Comparison of ENCODE assay signal across 2 cellular contexts in genomic region chr10:92832998-92833642, GRCh38.
TF ChIP-seq lines count a peak whose summit lies in the region.

No MANE protein-coding gene starts in this region.

TF ChIP-seq in SK-N-SH, 30 proteins besides CTCF, POLR2A, EP300 and RAD21:
- TF ChIP-seq REST (IDR thresholded peaks at IDR 0.05; ENCODE audit: low read depth, low read length) (no peak), MAX (IDR thresholded peaks at IDR 0.05; ENCODE audit: low read depth) (no peak), NFIC (IDR thresholded peaks at IDR 0.05; ENCODE audit: borderline replicate concordance) (no peak), ZBTB33 (IDR thresholded peaks at IDR 0.05; ENCODE audit: borderline replicate concordance, low read depth) (no peak), NRF1 (IDR thresholded peaks at IDR 0.05; ENCODE audit: low read depth, low read length) (no peak), USF2 (IDR thresholded peaks at IDR 0.05; ENCODE audit: borderline replicate concordance, low read depth, low read length) (no peak), RCOR1 (IDR thresholded peaks at IDR 0.05; ENCODE audit: low read length) (no peak), FOSL2 (IDR thresholded peaks at IDR 0.05; ENCODE audit: borderline replicate concordance, low read depth) (no peak), EZH2phosphoT487 (IDR thresholded peaks at IDR 0.05; ENCODE audit: borderline replicate concordance, low read depth) (no peak), POLR2AphosphoS5 (IDR thresholded peaks at IDR 0.05; ENCODE audit: low read depth, low read length) (no peak), TEAD4 (IDR thresholded peaks at IDR 0.05; ENCODE audit: borderline replicate concordance, insufficient read depth) (no peak), PBX3 (IDR thresholded peaks at IDR 0.05) (no peak)

TF ChIP-seq in SK-N-SH treated with all-trans-retinoic acid at 6 μM for 48 hours, 23 proteins besides CTCF, POLR2A, EP300 and RAD21 (continued from another document):
- TF ChIP-seq PATZ1 (CRISPR knock-in tag; IDR thresholded peaks at IDR 0.05; ENCODE audit: borderline replicate concordance) (no peak), CSDC2 (CRISPR knock-in tag; IDR thresholded peaks at IDR 0.05) (no peak), TSHZ2 (CRISPR knock-in tag; IDR thresholded peaks at IDR 0.05) (no peak), CREB5 (CRISPR knock-in tag; IDR thresholded peaks at IDR 0.05; ENCODE audit: low read depth) (no peak), GLIS3 (CRISPR knock-in tag; IDR thresholded peaks at IDR 0.05) (no peak), ISL1 (CRISPR knock-in tag; IDR thresholded peaks at IDR 0.05) (no peak), RARB (CRISPR knock-in tag; IDR thresholded peaks at IDR 0.05) (no peak), ZNF70 (CRISPR knock-in tag; IDR thresholded peaks at IDR 0.05) (no peak), ESRRG (CRISPR knock-in tag; IDR thresholded peaks at IDR 0.05) (no peak), ZFP30 (CRISPR knock-in tag; IDR thresholded peaks at IDR 0.05) (no peak)
